In genomic region chr2:181953773-181954537, GRCh38 we compare ENCODE assay signal across 1 cellular context.
A peak's percentile ranks its signal among the peaks of the same experiment; 100 is the strongest.
TF ChIP-seq lines count a peak whose summit lies in the region.

No MANE protein-coding gene starts in this region.

TF ChIP-seq in K562, 482 proteins besides CTCF, POLR2A, EP300 and RAD21 (continued from another document):
- TF ChIP-seq MLLT1 (IDR thresholded peaks at IDR 0.05) (peak in 1 of 2 experiments; percentile 44; a peak in 1 of 4 replicates), ELF4 (CRISPR knock-in tag; IDR thresholded peaks at IDR 0.05) (0 out of 2 replicates have a peak, but pooled peaks have one; percentile 12), NFATC3 (IDR thresholded peaks at IDR 0.05) (no peak), ZNF395 (CRISPR knock-in tag; IDR thresholded peaks at IDR 0.05) (no peak), SMC3 (conservative IDR thresholded peaks at IDR 0.05; ENCODE audit: insufficient read depth, low read depth, low read length) (peak; percentile 46), ZBTB11 (CRISPR knock-in tag; IDR thresholded peaks at IDR 0.05) (no peak), MYNN (IDR thresholded peaks at IDR 0.05) (no peak), MYNN (CRISPR knock-in tag; IDR thresholded peaks at IDR 0.05) (no peak), TRIM24 (IDR thresholded peaks at IDR 0.05) (peak in 1 of 2 experiments; percentile 49; a peak in 1 of 4 replicates), CBX3 (IDR thresholded peaks at IDR 0.05; ENCODE audit: borderline replicate concordance in 1 of 2, low read length in 2 of 2) (no peak), ZNF133 (CRISPR knock-in tag; IDR thresholded peaks at IDR 0.05) (no peak), HDAC1 (IDR thresholded peaks at IDR 0.05) (0 out of 4 replicates have a peak, but pooled peaks of 1 of the 2 experiments have one; percentile 31), NBN (IDR thresholded peaks at IDR 0.05; ENCODE audit: low read depth) (peak; percentile 74; the same call in 1 of the 2 replicates), ZNF239 (CRISPR knock-in tag; IDR thresholded peaks at IDR 0.05) (no peak), ZNF830 (CRISPR knock-in tag; IDR thresholded peaks at IDR 0.05) (no peak), VEZF1 (CRISPR knock-in tag; IDR thresholded peaks at IDR 0.05) (peak; percentile 52; the same call in 1 of the 2 replicates), L3MBTL2 (IDR thresholded peaks at IDR 0.05) (no peak), NR4A1 (CRISPR knock-in tag; IDR thresholded peaks at IDR 0.05) (no peak), NR4A1 (tag; IDR thresholded peaks at IDR 0.05) (no peak), MEF2D (tag; conservative IDR thresholded peaks at IDR 0.05; ENCODE audit: low read depth) (no peak), ZNF24 (IDR thresholded peaks at IDR 0.05) (no peak), CC2D1A (IDR thresholded peaks at IDR 0.05) (0 out of 2 replicates have a peak, but pooled peaks have one; percentile 17), PKNOX1 (IDR thresholded peaks at IDR 0.05) (0 out of 2 replicates have a peak, but pooled peaks have one; percentile 6), ZFPM2 (CRISPR knock-in tag; IDR thresholded peaks at IDR 0.05) (no peak), TAF1 (IDR thresholded peaks at IDR 0.05; ENCODE audit: control insufficient read depth, extremely low read depth, insufficient read depth, low read length, severe bottlenecking) (no peak), ELK3 (CRISPR knock-in tag; IDR thresholded peaks at IDR 0.05) (no peak), MYBL2 (IDR thresholded peaks at IDR 0.05; ENCODE audit: low read depth) (peak; percentile 60), MYBL2 (CRISPR knock-in tag; IDR thresholded peaks at IDR 0.05; ENCODE audit: borderline replicate concordance) (no peak), SMAD1 (IDR thresholded peaks at IDR 0.05; ENCODE audit: low read depth, low read length, partially characterized antibody) (no peak), NR1H2 (CRISPR knock-in tag; IDR thresholded peaks at IDR 0.05) (no peak), HEY1 (CRISPR knock-in tag; IDR thresholded peaks at IDR 0.05; ENCODE audit: borderline replicate concordance) (no peak), HINFP (tag; conservative IDR thresholded peaks at IDR 0.05; ENCODE audit: low read depth) (no peak), ZBTB34 (CRISPR knock-in tag; IDR thresholded peaks at IDR 0.05) (no peak), NCOA4 (IDR thresholded peaks at IDR 0.05; ENCODE audit: partially characterized antibody) (no peak), ZBTB2 (IDR thresholded peaks at IDR 0.05) (no peak), RBM39 (optimal IDR thresholded peaks at IDR 0.05; ENCODE audit: low read depth, low read length) (no peak)
TF ChIP-seq in K562: peak in this region for 17.
